In genomic region chr2:201172279-201172678, GRCh38 we compare ENCODE assay signal across 17 cellular contexts. TPM values are rescaled to one million over a fixed set of nuclear protein-coding genes. Genes with fewer than 3 reads are reported as not detected.
DNase-seq lines count a peak whose midpoint lies in the region; ATAC-seq and TF ChIP-seq lines count a peak whose summit lies in the region.
"Had no signal": no experiment of that assay in that cellular context is flagged by ENCODE, and none has a peak within 500 bp of the region (broad histone marks: within the 10 kb centered on the region; RNA-seq: fewer than 3 reads in every experiment).

No MANE protein-coding gene starts in this region.

- peaks cover 4 to 9% of the 10 kb centered on the region in 2 donors for H3K9me3 Mint-ChIP-seq in activated T-cell treated with anti-CD3 and anti-CD28 coated beads, Interleukin-2, amount 50 U/mL, for 72 hours
- peaks cover 25% of the 10 kb centered on the region for H3K9me3 Mint-ChIP-seq in activated T-cell treated with anti-CD3 and anti-CD28 coated beads, Interleukin-2, amount 50 U/mL, for 24 hours
- H3K9me3 Mint-ChIP-seq in memory B cell (no peaks in the 10 kb centered on the region), nephron progenitor cell (peaks cover 14% of the 10 kb centered on the region)

- H3K4me3 Mint-ChIP-seq in activated T-cell treated with anti-CD3 and anti-CD28 coated beads, Interleukin-2, amount 50 U/mL, for 72 hours, result no peak overlapping the region
- H3K4me3 Mint-ChIP-seq in activated T-cell treated with anti-CD3 and anti-CD28 coated beads, Interleukin-2, amount 50 U/mL, for 24 hours, result no peak overlapping the region
- H3K4me3 Mint-ChIP-seq in memory B cell (no peak overlapping the region), nephron progenitor cell (no peak overlapping the region)
- H3K4me3 Mint-ChIP-seq: CD8-positive, alpha-beta memory T cell had no signal

- no peak for ATAC-seq in activated T-cell treated with anti-CD3 and anti-CD28 coated beads, Interleukin-2, amount 50 U/mL, for 72 hours (replicated peaks in 1 of 2)
- ATAC-seq in memory B cell (ENCODE audit: low read depth), result no peak

- H3K27ac Mint-ChIP-seq in activated T-cell treated with anti-CD3 and anti-CD28 coated beads, Interleukin-2, amount 50 U/mL, for 72 hours, result peak overlapping the region; percentile 64
- no peak overlapping the region for H3K27ac Mint-ChIP-seq in activated T-cell treated with anti-CD3 and anti-CD28 coated beads, Interleukin-2, amount 50 U/mL, for 24 hours
- peak overlapping the region; percentile 5 for H3K27ac Mint-ChIP-seq in memory B cell
- H3K27ac Mint-ChIP-seq in nephron progenitor cell, result no peak overlapping the region

- H3K27me3 Mint-ChIP-seq in activated T-cell treated with anti-CD3 and anti-CD28 coated beads, Interleukin-2, amount 50 U/mL, for 72 hours (ENCODE audit: low read depth), result no peaks in the 10 kb centered on the region
- H3K27me3 Mint-ChIP-seq in activated T-cell treated with anti-CD3 and anti-CD28 coated beads, Interleukin-2, amount 50 U/mL, for 24 hours, result no peaks in the 10 kb centered on the region
- H3K27me3 Mint-ChIP-seq in memory B cell (no peaks in the 10 kb centered on the region), nephron progenitor cell (ENCODE audit: low read depth, poor library complexity) (peaks cover 11% of the 10 kb centered on the region)
- H3K27me3 Mint-ChIP-seq: CD8-positive, alpha-beta memory T cell had no signal

- peaks cover 3% of the 10 kb centered on the region for H3K4me1 Mint-ChIP-seq in activated T-cell treated with anti-CD3 and anti-CD28 coated beads, Interleukin-2, amount 50 U/mL, for 72 hours (ENCODE audit: low read depth)
- peaks cover 12% of the 10 kb centered on the region for H3K4me1 Mint-ChIP-seq in activated T-cell treated with anti-CD3 and anti-CD28 coated beads, Interleukin-2, amount 50 U/mL, for 24 hours (ENCODE audit: low read depth)
- H3K4me1 Mint-ChIP-seq in memory B cell (peaks cover 24% of the 10 kb centered on the region), nephron progenitor cell (no peaks in the 10 kb centered on the region)

- H3K36me3 Mint-ChIP-seq in activated T-cell treated with anti-CD3 and anti-CD28 coated beads, Interleukin-2, amount 50 U/mL, for 72 hours (ENCODE audit: insufficient read depth in 2 of 2), result peaks cover 3 to 10% of the 10 kb centered on the region in 2 donors
- H3K36me3 Mint-ChIP-seq in activated T-cell treated with anti-CD3 and anti-CD28 coated beads, Interleukin-2, amount 50 U/mL, for 24 hours (ENCODE audit: low read depth), result peaks cover 11% of the 10 kb centered on the region
- no peaks in the 10 kb centered on the region for H3K36me3 Mint-ChIP-seq in memory B cell
- no peaks in the 10 kb centered on the region for H3K36me3 Mint-ChIP-seq in nephron progenitor cell (ENCODE audit: low read depth)

- DNase-seq in activated T-cell treated with anti-CD3 and anti-CD28 coated beads, Interleukin-2, amount 50 U/mL, for 72 hours, result no peak
- DNase-seq in activated T-cell treated with anti-CD3 and anti-CD28 coated beads, Interleukin-2, amount 50 U/mL, for 24 hours, result no peak
- DNase-seq in fibroblast of gingiva (ENCODE audit: low read depth) (peak; percentile 8), memory B cell (ENCODE audit: low spot score in 2 of 2) (no peak), NCI-H526 (lab: John Stamatoyannopoulos, UW) (no peak), nephron progenitor cell (no peak), RKO (ENCODE audit: low spot score) (no peak)
- DNase-seq: 8988T; AML-193; C1 segment of cervical spinal cord; CD8-positive, alpha-beta memory T cell; Kasumi-1; NCI-H1048; NCI-H1417 treated with DMSO at 0.1 percent for 48 hours; NCI-H1930; PC-9; SHP77 treated with DMSO at 0.1 percent for 48 hours had no signal

- TF ChIP-seq CTCF in nephron progenitor cell (IDR thresholded peaks at IDR 0.05), result no peak

RNA-seq across cellular contexts. Expression of gene CASP10, which starts 10.7 kb away (rescaled TPM):
- 10 to 100 TPM; 15.7 to 17.4 TPM for total RNA-seq in activated T-cell treated with anti-CD3 and anti-CD28 coated beads, Interleukin-2, amount 50 U/mL, for 72 hours

RNA-seq across cellular contexts. Expression of gene CFLAR, which starts 56.3 kb away (rescaled TPM):
- 100 to 1,000 TPM; 232 to 385 TPM for total RNA-seq in activated T-cell treated with anti-CD3 and anti-CD28 coated beads, Interleukin-2, amount 50 U/mL, for 72 hours

Comparison
In these comparisons a context has a peak if more than half of its experiments do, and no peak if none do; other contexts are left out.
1. H3K27ac Mint-ChIP-seq: peak in activated T-cell treated with anti-CD3 and anti-CD28 coated beads, Interleukin-2, amount 50 U/mL, for 72 hours (single experiment) and memory B cell (single experiment); none in activated T-cell treated with anti-CD3 and anti-CD28 coated beads, Interleukin-2, amount 50 U/mL, for 24 hours (single experiment) and nephron progenitor cell (single experiment).